Comparison of ENCODE assay signal across 14 cellular contexts in the genomic region with DNA sequence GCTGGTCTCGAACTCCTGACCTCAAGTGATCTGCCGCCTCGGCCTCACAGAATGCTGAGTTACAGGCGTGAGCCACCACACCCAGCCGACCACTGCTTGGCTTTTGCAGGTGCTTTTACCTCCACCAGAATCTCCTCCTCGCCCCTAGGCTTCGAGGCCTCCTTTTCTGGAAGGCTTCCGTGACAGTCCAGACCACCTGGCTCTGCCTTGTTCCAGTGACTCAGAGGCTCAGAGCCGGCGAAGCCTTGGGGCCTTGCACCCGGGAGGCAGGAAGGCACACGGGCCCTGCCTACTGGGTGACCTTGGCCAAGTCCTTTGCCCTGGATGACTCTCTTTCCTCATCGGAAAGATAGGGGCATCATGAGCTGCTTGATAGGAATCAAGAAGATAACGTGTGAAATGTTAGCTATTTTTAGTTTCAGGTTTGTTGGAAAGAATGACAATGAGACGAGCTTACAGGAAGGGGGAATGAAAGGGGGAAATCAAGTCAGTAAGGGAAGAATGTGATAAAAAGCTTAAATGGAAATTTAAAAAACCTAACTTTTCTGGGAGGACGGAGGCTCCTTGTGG. TPM values are rescaled to one million over a fixed set of nuclear protein-coding genes. Genes with fewer than 3 reads are reported as not detected.
A peak's percentile ranks its signal among the peaks of the same experiment; 100 is the strongest.
DNase-seq lines count a peak whose midpoint lies in the region; ATAC-seq lines count a peak whose summit lies in the region.
"Had no signal": no experiment of that assay in that cellular context is flagged by ENCODE, and none has a peak within 500 bp of the region (broad histone marks: within the 10 kb centered on the region; RNA-seq: fewer than 3 reads in every experiment).

No MANE protein-coding gene starts in this region.

- ATAC-seq in naive thymus-derived CD4-positive, alpha-beta T cell: no peak
- ATAC-seq in HG03442 (IDR thresholded peaks at IDR 0.05; ENCODE audit: unreplicated experiment): no peak

- no peaks in the 10 kb centered on the region for H3K36me3 ChIP-seq in naive thymus-derived CD4-positive, alpha-beta T cell (ENCODE audit: control insufficient read depth in 2 of 3, insufficient read depth in 3 of 3, low read length in 3 of 3)
- H3K36me3 ChIP-seq: brain microvascular endothelial cell, gastrocnemius medialis had no signal

- peaks cover 2% of the 10 kb centered on the region for H3K36me3 Mint-ChIP-seq in activated naive CD4-positive, alpha-beta T cell treated with anti-CD3 and anti-CD28 coated beads, Interleukin-2, amount 10 ng/mL, durations not matched to agents 7 days and 5 days
- peaks cover 0 to 13% (median 0%) of the 10 kb centered on the region in 5 donors for H3K36me3 Mint-ChIP-seq in naive thymus-derived CD4-positive, alpha-beta T cell

- peaks cover 88% of the 10 kb centered on the region for H3K4me1 Mint-ChIP-seq in activated naive CD4-positive, alpha-beta T cell treated with anti-CD3 and anti-CD28 coated beads, Interleukin-2, amount 10 ng/mL, durations not matched to agents 7 days and 5 days
- H3K4me1 Mint-ChIP-seq in naive thymus-derived CD4-positive, alpha-beta T cell: peaks cover 21 to 75% (median 30%) of the 10 kb centered on the region in 7 donors

- intact Hi-C loops in naive thymus-derived CD4-positive, alpha-beta T cell (cut with micrococcal nuclease): loop anchor here in 1 of 2 donors (10.0 kb wide), 1 partner anchor 98 kb away; a partner anchor contains a TSS

- CTCF ChIA-PET in activated naive CD4-positive, alpha-beta T cell treated with anti-CD3 and anti-CD28 coated beads, Interleukin-2, amount 10 ng/mL, durations not matched to agents 7 days and 5 days (lab: Charles Lee): interaction anchor here (0.8 to 1.8 kb wide), 9 partner anchors 10 to 46 kb away, joined by 3 to 6 read pairs (median 3); no protein-coding TSS in a partner anchor
- CTCF ChIA-PET in naive thymus-derived CD4-positive, alpha-beta T cell (lab: Charles Lee): interaction anchor here (0.8 to 0.9 kb wide), 3 partner anchors 31 to 189 kb away, joined by 3 to 6 read pairs (median 6); a partner anchor contains a TSS

- H3K4me3 Mint-ChIP-seq in activated naive CD4-positive, alpha-beta T cell treated with anti-CD3 and anti-CD28 coated beads, Interleukin-2, amount 10 ng/mL, durations not matched to agents 7 days and 5 days: peak overlapping the region; percentile 86
- H3K4me3 Mint-ChIP-seq in naive thymus-derived CD4-positive, alpha-beta T cell: peak overlapping the region in 7 of 10 donors; percentile 2 to 76 (median 37)

- H3K27me3 Mint-ChIP-seq in activated naive CD4-positive, alpha-beta T cell treated with anti-CD3 and anti-CD28 coated beads, Interleukin-2, amount 10 ng/mL, durations not matched to agents 7 days and 5 days: peaks cover 3% of the 10 kb centered on the region
- no peaks in the 10 kb centered on the region for H3K27me3 Mint-ChIP-seq in naive thymus-derived CD4-positive, alpha-beta T cell

- peak overlapping the region; percentile 35 for H3K27ac ChIP-seq in naive thymus-derived CD4-positive, alpha-beta T cell (ENCODE audit: low read depth, low read length)
- H3K27ac ChIP-seq: brain microvascular endothelial cell, gastrocnemius medialis, RWPE1 had no signal

- POLR2A ChIA-PET in naive thymus-derived CD4-positive, alpha-beta T cell (lab: Charles Lee): interaction anchor here (0.8 kb wide), 1 partner anchor 33 kb away, joined by 4 read pairs; no protein-coding TSS in a partner anchor

- no peak overlapping the region for H3K4me3 ChIP-seq in naive thymus-derived CD4-positive, alpha-beta T cell (ENCODE audit: low read length)
- H3K4me3 ChIP-seq: gastrocnemius medialis had no signal

- no peaks in the 10 kb centered on the region for H3K9me3 Mint-ChIP-seq in activated naive CD4-positive, alpha-beta T cell treated with anti-CD3 and anti-CD28 coated beads, Interleukin-2, amount 10 ng/mL, durations not matched to agents 7 days and 5 days
- H3K9me3 Mint-ChIP-seq in naive thymus-derived CD4-positive, alpha-beta T cell: peaks cover 0 to 1% (median 0%) of the 10 kb centered on the region in 11 donors

- DNase-seq in stimulated activated naive CD4-positive, alpha-beta T cell treated with Interleukin-2 at 50 U/mL for 16 hours (lab: John Stamatoyannopoulos, UW): peak; percentile 54
- no peak for DNase-seq in stimulated activated naive CD4-positive, alpha-beta T cell (lab: John Stamatoyannopoulos, UW)
- DNase-seq in activated naive CD4-positive, alpha-beta T cell treated with anti-CD3 and anti-CD28 coated beads, Interleukin-2, amount 10 ng/mL, durations not matched to agents 7 days and 5 days: peak; percentile 36
- peak in 1 of 9 donors; percentile 56 for DNase-seq in naive thymus-derived CD4-positive, alpha-beta T cell
- no peak for DNase-seq in kidney tubule cell (ENCODE audit: low spot score)
- no peak for DNase-seq in NCI-H226
- DNase-seq in cerebellum (ENCODE audit: low spot score): no peak
- DNase-seq: DMS79, gastrocnemius medialis, NCI-H1694, T1000 had no signal

- peak overlapping the region; percentile 95 for H3K27ac Mint-ChIP-seq in activated naive CD4-positive, alpha-beta T cell treated with anti-CD3 and anti-CD28 coated beads, Interleukin-2, amount 10 ng/mL, durations not matched to agents 7 days and 5 days
- peak overlapping the region; percentile 75 to 91 (median 84) for H3K27ac Mint-ChIP-seq in naive thymus-derived CD4-positive, alpha-beta T cell

- H3K9me3 ChIP-seq in naive thymus-derived CD4-positive, alpha-beta T cell (ENCODE audit: control insufficient read depth in 2 of 3, low read length in 3 of 3): no peaks in the 10 kb centered on the region
- H3K9me3 ChIP-seq: gastrocnemius medialis had no signal

- no peaks in the 10 kb centered on the region for H3K27me3 ChIP-seq in naive thymus-derived CD4-positive, alpha-beta T cell (ENCODE audit: control insufficient read depth in 2 of 2, insufficient read depth in 2 of 2, low read length in 2 of 2)
- H3K27me3 ChIP-seq: brain microvascular endothelial cell, gastrocnemius medialis had no signal

- H3K4me1 ChIP-seq in naive thymus-derived CD4-positive, alpha-beta T cell (ENCODE audit: control insufficient read depth in 2 of 2, insufficient read depth in 2 of 2, low read length in 2 of 2): peaks cover 18 to 27% of the 10 kb centered on the region in 2 donors
- H3K4me1 ChIP-seq: gastrocnemius medialis had no signal

RNA-seq across cellular contexts. Expression of a gene that starts 31.3 kb away (rescaled TPM):
- total RNA-seq in naive thymus-derived CD4-positive, alpha-beta T cell: 100 to 1,000 TPM in 1 of 5 experiments, 10 to 100 TPM in 4; 31.8 to 516 (median 58.9) TPM
- 1 to 10 TPM; 2.0 to 4.0 TPM for polyA plus RNA-seq in naive thymus-derived CD4-positive, alpha-beta T cell
- total RNA-seq in cerebellum: 11.3 TPM

RNA-seq across cellular contexts. Expression of a gene that starts 47.2 kb away (rescaled TPM):
- 10 to 100 TPM in 2 of 5 experiments, 1 to 10 TPM in 3; 2.3 to 78.6 (median 9.1) TPM for total RNA-seq in naive thymus-derived CD4-positive, alpha-beta T cell
- not detected for polyA plus RNA-seq in naive thymus-derived CD4-positive, alpha-beta T cell
- 10.2 TPM for total RNA-seq in cerebellum

Comparison
In these comparisons a context has a peak if more than half of its experiments do, and no peak if none do; other contexts are left out.
1. DNase-seq: peak in stimulated activated naive CD4-positive, alpha-beta T cell treated with Interleukin-2 at 50 U/mL for 16 hours (single experiment) and activated naive CD4-positive, alpha-beta T cell treated with anti-CD3 and anti-CD28 coated beads, Interleukin-2, amount 10 ng/mL, durations not matched to agents 7 days and 5 days (single experiment); none in stimulated activated naive CD4-positive, alpha-beta T cell (0 of 6), kidney tubule cell (single experiment), NCI-H226 (single experiment) and cerebellum (single experiment).